Comparison of ENCODE assay signal across 10 cellular contexts in genomic region chr6:143872211-143872610, GRCh38. TPM values are rescaled to one million over a fixed set of nuclear protein-coding genes. Genes with fewer than 3 reads are reported as not detected.
DNase-seq lines count a peak whose midpoint lies in the region; ATAC-seq, FAIRE-seq and TF ChIP-seq lines count a peak whose summit lies in the region.
"Had no signal": no experiment of that assay in that cellular context is flagged by ENCODE, and none has a peak within 500 bp of the region (broad histone marks: within the 10 kb centered on the region; RNA-seq: fewer than 3 reads in every experiment).

No MANE protein-coding gene starts in this region.

- no peak overlapping the region for H3K56ac ChIP-seq in mesendoderm (ENCODE audit: low read length)

- no peaks in the 10 kb centered on the region for H3K9me3 ChIP-seq in pancreas

- intact Hi-C loops in pancreas (cut with DNase I) = no loop called here

- H3K79me1 ChIP-seq in mesendoderm (ENCODE audit: low read length) = no peaks in the 10 kb centered on the region

- H3K27me3 ChIP-seq in brain microvascular endothelial cell (replicated peaks) (no peaks in the 10 kb centered on the region), pancreas (no peaks in the 10 kb centered on the region), mesendoderm (ENCODE audit: insufficient read depth, low read length, poor library complexity) (no peaks in the 10 kb centered on the region)

- H3K36me3 ChIP-seq in brain microvascular endothelial cell (replicated peaks) (no peaks in the 10 kb centered on the region), pancreas (no peaks in the 10 kb centered on the region), mesendoderm (ENCODE audit: control insufficient read depth, insufficient read depth, low read length) (no peaks in the 10 kb centered on the region)

- H3K4me3 ChIP-seq in brain microvascular endothelial cell (ENCODE audit: low read depth, low read length) (no peak overlapping the region), pancreas (no peak overlapping the region), mesendoderm (ENCODE audit: low read length) (no peak overlapping the region)

- H2AK5ac ChIP-seq in mesendoderm (ENCODE audit: low read length) = no peak overlapping the region

- no peaks in the 10 kb centered on the region for H3K79me2 ChIP-seq in mesendoderm (ENCODE audit: control insufficient read depth, insufficient read depth, low read length)

- in situ Hi-C loops in brain microvascular endothelial cell (cut with HindIII; ENCODE audit: low pct_ligation_motif_present, low sequenced_read_pairs) = no loop called here

- H3K27ac ChIP-seq in brain microvascular endothelial cell = no peak overlapping the region
- H3K27ac ChIP-seq in pancreas = no peak overlapping the region
- H3K27ac ChIP-seq in mesendoderm (ENCODE audit: low read depth, low read length) = no peak overlapping the region
- H3K27ac ChIP-seq: RWPE1 had no signal

- H2BK15ac ChIP-seq in mesendoderm (replicated peaks; ENCODE audit: low read depth) = no peak overlapping the region

- 86 to 97% methylated on average over 2 of the region's 2 CpGs for WGBS in pancreas, 2 donors
- no CpG with 5 or more reads among the region's 2 CpGs for WGBS in mesendoderm (ENCODE audit: extremely low coverage, insufficient coverage, low lambda C conversion rate)

- no peak overlapping the region for H3K4ac ChIP-seq in mesendoderm (ENCODE audit: low read depth, low read length)

- H3K4me1 ChIP-seq in pancreas (no peaks in the 10 kb centered on the region), mesendoderm (ENCODE audit: control insufficient read depth, low read depth, low read length) (no peaks in the 10 kb centered on the region)

- TF ChIP-seq CTCF in GM10266 (IDR thresholded peaks at IDR 0.05; ENCODE audit: control insufficient read depth, insufficient read depth, low read depth, missing control alignments) (no peak), brain microvascular endothelial cell (IDR thresholded peaks at IDR 0.05; ENCODE audit: low read depth, low read length, missing control alignments) (no peak), pancreas (IDR thresholded peaks at IDR 0.05) (no peak)

- no peak for FAIRE-seq in pancreas (lab: Jason Lieb, UNC)

- no peak overlapping the region for H4K5ac ChIP-seq in mesendoderm (ENCODE audit: low read length)

- H3K9ac ChIP-seq in mesendoderm (ENCODE audit: low read length) = no peak overlapping the region

- H3K18ac ChIP-seq in mesendoderm (ENCODE audit: low read length) = no peak overlapping the region

- no peak overlapping the region for H3K23ac ChIP-seq in mesendoderm (ENCODE audit: low read length)

- H2BK120ac ChIP-seq in mesendoderm (ENCODE audit: low read depth, low read length) = no peak overlapping the region

- ATAC-seq in GM19463 (IDR thresholded peaks at IDR 0.05; ENCODE audit: unreplicated experiment) = peak; percentile 97
- peak; percentile 98 for ATAC-seq in HG03139 (IDR thresholded peaks at IDR 0.05; ENCODE audit: unreplicated experiment)
- no peak for ATAC-seq in pancreas

- H3K4me2 ChIP-seq in mesendoderm (ENCODE audit: low read length) = no peak overlapping the region

- no peak overlapping the region for H4K8ac ChIP-seq in mesendoderm (ENCODE audit: low read depth, low read length)

- H2BK5ac ChIP-seq in mesendoderm (ENCODE audit: low read length) = no peak overlapping the region

- DNase-seq in GM10266 (ENCODE audit: extremely low spot score) (peak; percentile 13), brain microvascular endothelial cell (peak; percentile 15), NCI-H510A (lab: John Stamatoyannopoulos, UW) (no peak), pancreas (no peak), mesendoderm (no peak)
- DNase-seq in activated naive CD4-positive, alpha-beta T cell treated with anti-CD3 and anti-CD28 coated beads, Interleukin-2, amount 50 U/mL, for 16 hours = no peak
- DNase-seq: activated effector memory CD4-positive, alpha-beta T cell treated with Interleukin-2 at 50 U/mL for 16 hours had no signal

RNA-seq across cellular contexts. Expression of gene ZC2HC1B, which starts 7.9 kb away (rescaled TPM):
- total RNA-seq in pancreas = not detected
- not detected for polyA plus RNA-seq in pancreas
- not detected for polyA plus RNA-seq in mesendoderm (2013, experiment 1 of 2)
- not detected for polyA plus RNA-seq in mesendoderm (2013, experiment 2 of 2)

RNA-seq across cellular contexts. Expression of gene LTV1, which starts 29.1 kb away (rescaled TPM):
- 10 to 100 TPM in 1 of 6 donors, 1 to 10 TPM in 5; 6.5 to 10.8 (median 8.9) TPM for total RNA-seq in pancreas
- polyA plus RNA-seq in pancreas = 10 to 100 TPM; 10.1 to 16.6 TPM
- 79.3 TPM for polyA plus RNA-seq in mesendoderm (2013, experiment 1 of 2)
- polyA plus RNA-seq in mesendoderm (2013, experiment 2 of 2) = 77.9 TPM

Comparison
In these comparisons a context has a peak if more than half of its experiments do, and no peak if none do; other contexts are left out.
1. DNase-seq: peak in GM10266 (single experiment) and brain microvascular endothelial cell (single experiment); none in NCI-H510A (single experiment), pancreas (0 of 6), activated naive CD4-positive, alpha-beta T cell treated with anti-CD3 and anti-CD28 coated beads, Interleukin-2, amount 50 U/mL, for 16 hours (single experiment) and mesendoderm (single experiment).
2. ATAC-seq: peak in GM19463 (single experiment) and HG03139 (single experiment); none in pancreas (0 of 4).